ENCODE assay signal across 17 cellular contexts in the genomic region with DNA sequence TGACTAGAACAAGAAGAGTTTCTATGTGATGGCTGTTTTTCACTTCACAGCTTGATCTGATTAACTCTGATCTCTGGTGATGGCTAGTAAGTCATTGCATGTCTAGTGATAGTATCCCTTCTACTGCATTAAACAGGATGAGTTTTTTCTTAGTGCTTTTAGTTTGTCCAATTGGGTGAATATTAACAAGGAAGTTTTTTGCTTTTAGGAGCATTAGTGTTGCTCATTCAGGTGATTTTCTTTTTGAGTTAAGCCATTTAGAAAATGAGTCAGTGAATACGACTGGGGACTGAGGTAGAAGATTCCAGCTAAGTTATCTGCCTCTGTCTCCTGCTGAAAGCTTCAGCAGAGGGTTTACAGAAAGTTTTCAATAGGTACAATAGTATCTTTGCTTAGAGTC.
A peak's percentile ranks its signal among the peaks of the same experiment; 100 is the strongest.
DNase-seq lines count a peak whose midpoint lies in the region; ATAC-seq and TF ChIP-seq lines count a peak whose summit lies in the region.
"Had no signal": no experiment of that assay in that cellular context is flagged by ENCODE, and none has a peak within 500 bp of the region (broad histone marks: within the 10 kb centered on the region; RNA-seq: fewer than 3 reads in every experiment).

No MANE protein-coding gene starts in this region.

- H4K20me1 ChIP-seq in GM23338 (replicated peaks; ENCODE audit: insufficient read depth), result no peaks in the 10 kb centered on the region
- H4K20me1 ChIP-seq: BLaER1 had no signal

- peaks cover 6% of the 10 kb centered on the region; the same call in 1 of the 2 replicates for H3K9me2 ChIP-seq in GM23338 (ENCODE audit: insufficient read depth)

- peaks cover 2% of the 10 kb centered on the region; the same call in 1 of the 3 replicates for H3K9me3 Mint-ChIP-seq in GM23338
- peaks cover 5% of the 10 kb centered on the region for H3K9me3 Mint-ChIP-seq in nephron progenitor cell
- H3K9me3 Mint-ChIP-seq: CD8-positive, alpha-beta T cell had no signal

- TF ChIP-seq CTCF in GM23338 (conservative IDR thresholded peaks at IDR 0.05; ENCODE audit: low read depth in 2 of 2) (no peak), nephron progenitor cell (IDR thresholded peaks at IDR 0.05) (no peak)

- no peak overlapping the region for H3K4me2 ChIP-seq in GM23338
- H3K4me2 ChIP-seq: BLaER1 had no signal

- H3K27me3 Mint-ChIP-seq in GM23338 (ENCODE audit: insufficient read depth, low read depth, poor library complexity), result peaks cover 2% of the 10 kb centered on the region
- no peaks in the 10 kb centered on the region for H3K27me3 Mint-ChIP-seq in nephron progenitor cell (ENCODE audit: low read depth, poor library complexity)
- H3K27me3 Mint-ChIP-seq: B cell; CD4-positive, CD25-positive, alpha-beta regulatory T cell had no signal

- no peaks in the 10 kb centered on the region for H3K36me3 ChIP-seq in GM23338 (ENCODE audit: insufficient read depth)
- H3K36me3 ChIP-seq: BLaER1 had no signal

- no peaks in the 10 kb centered on the region for H3K79me2 ChIP-seq in GM23338 (replicated peaks; ENCODE audit: insufficient read depth)

- H3K27ac Mint-ChIP-seq in GM23338, result no peak overlapping the region
- no peak overlapping the region for H3K27ac Mint-ChIP-seq in nephron progenitor cell
- H3K27ac Mint-ChIP-seq: B cell; CD4-positive, CD25-positive, alpha-beta regulatory T cell; CD8-positive, alpha-beta T cell had no signal

- H3K4me3 Mint-ChIP-seq in GM23338 (no peak overlapping the region), nephron progenitor cell (no peak overlapping the region)
- H3K4me3 Mint-ChIP-seq: B cell; CD4-positive, CD25-positive, alpha-beta regulatory T cell; CD8-positive, alpha-beta T cell had no signal

- no peak overlapping the region for H3K4me3 ChIP-seq in GM23338
- H3K4me3 ChIP-seq: BLaER1 had no signal

- H3F3A ChIP-seq in GM23338 (replicated peaks; ENCODE audit: low read depth), result no peaks in the 10 kb centered on the region

- DNase-seq in GM23338 (ENCODE audit: low spot score) (peak; percentile 12), SK-N-DZ (ENCODE audit: low spot score) (peak; percentile 35), kidney tubule cell (ENCODE audit: low spot score) (peak; percentile 73), nephron progenitor cell (no peak), NCI-H226 (no peak), EL (no peak), DMS79 (lab: John Stamatoyannopoulos, UW) (no peak)
- DNase-seq: Caco-2; CD4-positive, CD25-positive, alpha-beta regulatory T cell; CD8-positive, alpha-beta T cell; DMS 273 treated with DMSO at 0.1 percent for 48 hours; DMS79 treated with DMSO at 0.1 percent for 48 hours; H7; HCEC 1CT had no signal

- no peaks in the 10 kb centered on the region for H3K27me3 ChIP-seq in GM23338 (ENCODE audit: insufficient read depth)
- H3K27me3 ChIP-seq: BLaER1 had no signal

- no peaks in the 10 kb centered on the region for H3K4me1 ChIP-seq in GM23338 (ENCODE audit: insufficient read depth)
- H3K4me1 ChIP-seq: BLaER1, Caco-2 had no signal

- H2AFZ ChIP-seq in GM23338, result no peak overlapping the region

- H3K27ac ChIP-seq in GM23338 (ENCODE audit: low read depth), result no peak overlapping the region
- H3K27ac ChIP-seq: BLaER1, C4-2B had no signal

- H3K4me1 Mint-ChIP-seq in GM23338, result no peaks in the 10 kb centered on the region
- H3K4me1 Mint-ChIP-seq in nephron progenitor cell, result peaks cover 21% of the 10 kb centered on the region
- H3K4me1 Mint-ChIP-seq: B cell; CD4-positive, CD25-positive, alpha-beta regulatory T cell had no signal

- no peak for ATAC-seq in GM23338
- ATAC-seq: CD8-positive, alpha-beta T cell had no signal

- no peaks in the 10 kb centered on the region; the same call in 2 of the 3 replicates for H3K36me3 Mint-ChIP-seq in GM23338 (ENCODE audit: low read depth)
- H3K36me3 Mint-ChIP-seq in nephron progenitor cell (ENCODE audit: low read depth), result no peaks in the 10 kb centered on the region
- H3K36me3 Mint-ChIP-seq: CD4-positive, CD25-positive, alpha-beta regulatory T cell; CD8-positive, alpha-beta T cell had no signal

TF ChIP-seq in GM23338, 12 proteins besides CTCF, POLR2A, EP300 and RAD21 (continues in another document):
- TF ChIP-seq ZNF114 (CRISPR knock-in tag; IDR thresholded peaks at IDR 0.05), result no peak
- TF ChIP-seq CREB1 (CRISPR knock-in tag; IDR thresholded peaks at IDR 0.05; ENCODE audit: low read depth), result no peak
- no peak for TF ChIP-seq EZH2 (IDR thresholded peaks at IDR 0.05; ENCODE audit: low read depth, unreplicated experiment)
- TF ChIP-seq ZNF331 (CRISPR knock-in tag; IDR thresholded peaks at IDR 0.05; ENCODE audit: low read depth), result no peak
- no peak for TF ChIP-seq STAT1 (IDR thresholded peaks at IDR 0.05; ENCODE audit: unreplicated experiment)
- no peak for TF ChIP-seq EZH2phosphoT487 (IDR thresholded peaks at IDR 0.05; ENCODE audit: unreplicated experiment)
- no peak for TF ChIP-seq REST (IDR thresholded peaks at IDR 0.05; ENCODE audit: unreplicated experiment)

Comparison
In these comparisons a context has a peak if more than half of its experiments do, and no peak if none do; other contexts are left out.
1. DNase-seq: peak in GM23338 (single experiment), SK-N-DZ (single experiment) and kidney tubule cell (single experiment); none in nephron progenitor cell (single experiment), NCI-H226 (single experiment), EL (single experiment) and DMS79 (single experiment).